ENCODE assay signal across 1 cellular context in the genomic region with DNA sequence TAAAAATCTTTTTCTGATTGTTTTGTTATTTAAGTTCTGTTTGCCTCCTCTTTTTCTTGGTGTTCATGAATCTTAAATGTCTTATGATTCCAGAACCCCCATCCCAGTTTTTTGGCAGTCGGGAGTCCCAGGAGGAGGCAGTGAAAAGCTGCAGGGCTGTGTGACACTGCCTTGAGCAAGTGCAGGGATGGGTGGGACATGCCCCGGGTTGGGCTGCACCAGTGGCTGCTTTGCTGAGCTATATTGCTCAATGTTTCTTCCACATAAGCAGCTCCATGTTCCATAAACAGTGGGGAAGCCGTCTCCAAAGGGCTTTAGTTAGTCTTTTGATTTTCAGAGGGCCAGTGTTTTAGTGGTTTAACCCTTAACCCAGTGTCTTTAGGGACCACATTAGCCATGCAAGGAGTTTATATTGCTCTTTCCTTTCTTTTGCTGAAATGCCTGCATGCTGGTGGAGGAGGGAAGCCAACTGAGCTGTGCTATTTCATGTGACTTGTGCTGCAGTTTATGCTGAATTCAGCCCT.
TF ChIP-seq lines count a peak whose summit lies in the region.

No MANE protein-coding gene starts in this region.

TF ChIP-seq in HepG2, 621 proteins besides CTCF, POLR2A, EP300 and RAD21:
- TF ChIP-seq ATAD3A (CRISPR knock-in tag; IDR thresholded peaks at IDR 0.05) (no peak), CEBPB (IDR thresholded peaks at IDR 0.05; ENCODE audit: borderline replicate concordance, low read depth, low read length) (0 out of 2 replicates have a peak, but pooled peaks have one; percentile 12)
